Comparison of ENCODE assay signal across 1 cellular context in the genomic region with DNA sequence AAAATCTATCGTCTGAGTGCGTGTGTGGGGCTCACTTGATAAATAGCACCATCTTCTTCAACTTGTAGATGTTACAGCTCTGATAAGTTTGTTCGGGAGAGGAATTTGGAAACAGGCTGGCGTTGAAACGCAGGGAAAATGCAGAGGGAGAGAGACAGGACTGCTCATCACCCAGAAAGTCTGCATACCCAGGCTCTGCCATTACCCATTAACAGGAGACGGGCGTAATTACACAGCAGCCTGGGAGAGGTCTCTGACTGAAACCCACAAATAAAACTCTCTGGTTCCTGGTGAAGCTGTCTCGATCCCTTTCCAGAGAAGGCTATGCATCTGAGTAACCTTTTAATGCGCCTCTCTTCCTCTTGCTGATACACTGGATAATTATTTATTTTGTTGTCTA.
TF ChIP-seq lines count a peak whose summit lies in the region.

No MANE protein-coding gene starts in this region.

TF ChIP-seq in HepG2, 621 proteins besides CTCF, POLR2A, EP300 and RAD21 (continued from another document):
- TF ChIP-seq ZNF598 (CRISPR knock-in tag; IDR thresholded peaks at IDR 0.05; ENCODE audit: borderline replicate concordance) (no peak), ZNF879 (CRISPR knock-in tag; IDR thresholded peaks at IDR 0.05) (no peak), WIZ (CRISPR knock-in tag; IDR thresholded peaks at IDR 0.05) (no peak), ZNF605 (CRISPR knock-in tag; IDR thresholded peaks at IDR 0.05) (no peak), ARHGAP35 (CRISPR knock-in tag; IDR thresholded peaks at IDR 0.05; ENCODE audit: borderline replicate concordance) (no peak)
